In genomic region chr12:108567974-108568652, GRCh38 we compare ENCODE assay signal across 9 cellular contexts. TPM values are rescaled to one million over a fixed set of nuclear protein-coding genes. Genes with fewer than 3 reads are reported as not detected.
A peak's percentile ranks its signal among the peaks of the same experiment; 100 is the strongest.
DNase-seq lines count a peak whose midpoint lies in the region; ATAC-seq and TF ChIP-seq lines count a peak whose summit lies in the region.
"Had no signal": no experiment of that assay in that cellular context is flagged by ENCODE, and none has a peak within 500 bp of the region (broad histone marks: within the 10 kb centered on the region; RNA-seq: fewer than 3 reads in every experiment).

No MANE protein-coding gene starts in this region.

- H3K9ac ChIP-seq in SK-N-SH, result no peak overlapping the region
- peak overlapping the region; percentile 13; the same call in 1 of the 2 replicates for H3K9ac ChIP-seq in OCI-LY1 (ENCODE audit: low read length)

- H3K4me2 ChIP-seq in SK-N-SH (no peak overlapping the region), OCI-LY1 (ENCODE audit: low read length) (no peak overlapping the region)

- H2AFZ ChIP-seq in SK-N-SH (ENCODE audit: low read depth) (no peak overlapping the region), OCI-LY1 (ENCODE audit: low read length) (no peak overlapping the region)

- peaks cover 49 to 57% of the 10 kb centered on the region in 2 experiments for H3K36me3 ChIP-seq in SK-N-SH (replicated peaks in 1 of 2; ENCODE audit: control insufficient read depth in 1 of 2, insufficient read depth in 2 of 2, low read length in 1 of 2)
- H3K36me3 ChIP-seq in OCI-LY1 (ENCODE audit: insufficient read depth, low read length), result peaks cover 45% of the 10 kb centered on the region; the same call in 1 of the 2 replicates
- peaks cover 4 to 66% (median 58%) of the 10 kb centered on the region in 6 donors for H3K36me3 ChIP-seq in spleen

- H3K4me1 ChIP-seq in SK-N-SH (ENCODE audit: control insufficient read depth in 1 of 2, insufficient read depth in 2 of 2, low read depth in 1 of 2, low read length in 1 of 2) (peaks cover 29 to 31% of the 10 kb centered on the region in 2 experiments), OCI-LY1 (ENCODE audit: insufficient read depth, low read length, severe bottlenecking) (peaks cover 72% of the 10 kb centered on the region), spleen (peaks cover 54 to 98% (median 64%) of the 10 kb centered on the region in 6 donors)

- intact Hi-C loops in spleen (cut with DNase I; ENCODE audit: low total_unique reads), result loop anchor here (5.0 to 10.0 kb wide), 3 partner anchors 97 to 527 kb away; partner anchors contain the start of genes ALKBH2 and UNG

- POLR2A ChIA-PET in SK-N-SH (lab: Yijun Ruan, JAX), result no interaction called here

- 71% methylated on average over 3 of the region's 3 CpGs for WGBS in SK-N-SH (ENCODE audit: low lambda C conversion rate)
- WGBS in spleen, 5 donors, result 42 to 50% (median 45%) methylated on average over 3 of the region's 3 CpGs

- H3K79me2 ChIP-seq in SK-N-SH (ENCODE audit: insufficient read depth), result peaks cover 17% of the 10 kb centered on the region
- H3K79me2 ChIP-seq in OCI-LY1 (ENCODE audit: insufficient read depth, low read length), result no peaks in the 10 kb centered on the region; the same call in 1 of the 2 replicates

- CTCF ChIA-PET in SK-N-SH (lab: Yijun Ruan, JAX), result interaction anchor here (0.5 to 16.0 kb wide), 5 partner anchors 47 to 525 kb away, joined by 3 to 503 read pairs (median 3); partner anchors contain the start of gene ALKBH2

- DNase-seq in SK-N-SH (no peak), ecto neural progenitor cell (ENCODE audit: low spot score) (peak; percentile 0), spleen (no peak), 8988T (no peak), Ammon's horn (ENCODE audit: low spot score) (no peak)
- DNase-seq: cortex of kidney had no signal

- no peak for TF ChIP-seq POLR2A in spleen (IDR thresholded peaks at IDR 0.05)

- H3K27me3 ChIP-seq in SK-N-SH (ENCODE audit: insufficient read depth), result no peaks in the 10 kb centered on the region
- no peaks in the 10 kb centered on the region for H3K27me3 ChIP-seq in OCI-LY1 (ENCODE audit: insufficient read depth, low read length)
- H3K27me3 ChIP-seq in spleen (replicated peaks in 1 of 7), result no peaks in the 10 kb centered on the region

- ATAC-seq in SK-N-SH treated with all-trans-retinoic acid at 6 μM for 48 hours, result no peak
- ATAC-seq in GM21447 (IDR thresholded peaks at IDR 0.05; ENCODE audit: unreplicated experiment), result no peak

- H3K4me3 ChIP-seq in SK-N-SH (ENCODE audit: low read depth in 2 of 2, low read length in 1 of 2) (no peak overlapping the region), OCI-LY1 (ENCODE audit: low read depth, low read length, poor library complexity, severe bottlenecking) (no peak overlapping the region), spleen (no peak overlapping the region)

- no peak for TF ChIP-seq EP300 in SK-N-SH (IDR thresholded peaks at IDR 0.05; ENCODE audit: borderline replicate concordance in 1 of 2, low read depth in 1 of 2, low read length in 1 of 2)

- H3K9me3 ChIP-seq in SK-N-SH (no peaks in the 10 kb centered on the region), OCI-LY1 (ENCODE audit: low read length) (no peaks in the 10 kb centered on the region), spleen (no peaks in the 10 kb centered on the region)

- no peak for TF ChIP-seq RAD21 in SK-N-SH (IDR thresholded peaks at IDR 0.05; ENCODE audit: low read length)

- H3K27ac ChIP-seq in SK-N-SH (ENCODE audit: low read depth in 2 of 2, low read length in 1 of 2) (peak overlapping the region in 1 of 2 experiments; percentile 7; a peak in 1 of 4 replicates), OCI-LY1 (ENCODE audit: low read depth, low read length, poor library complexity, severe bottlenecking) (peak overlapping the region; percentile 75), spleen (peak overlapping the region; percentile 41 to 98 (median 72))

- H3F3A ChIP-seq in SK-N-SH (replicated peaks; ENCODE audit: insufficient read depth), result peaks cover 17% of the 10 kb centered on the region
- H3F3A ChIP-seq in OCI-LY1 (ENCODE audit: insufficient read depth, low read length), result no peaks in the 10 kb centered on the region

- TF ChIP-seq CTCF in SK-N-SH (IDR thresholded peaks at IDR 0.05), result no peak
- TF ChIP-seq CTCF in OCI-LY1 (IDR thresholded peaks at IDR 0.05; ENCODE audit: low read length), result no peak
- no peak for TF ChIP-seq CTCF in spleen (IDR thresholded peaks at IDR 0.05 in 8 of 11, conservative IDR thresholded peaks at IDR 0.05 in 3 of 11)

- H4K20me1 ChIP-seq in SK-N-SH (ENCODE audit: insufficient read depth) (no peaks in the 10 kb centered on the region; the same call in 1 of the 2 replicates), OCI-LY1 (ENCODE audit: insufficient read depth, low read length) (no peaks in the 10 kb centered on the region)

- H3K9me2 ChIP-seq in SK-N-SH, result no peaks in the 10 kb centered on the region
- H3K9me2 ChIP-seq in OCI-LY1 (ENCODE audit: low read depth, low read length), result no peaks in the 10 kb centered on the region

TF ChIP-seq in SK-N-SH treated with all-trans-retinoic acid at 6 μM for 48 hours, 23 proteins besides CTCF, POLR2A, EP300 and RAD21:
- TF ChIP-seq ISL1 (CRISPR knock-in tag; IDR thresholded peaks at IDR 0.05) (peak; percentile 91), ARNTL (CRISPR knock-in tag; IDR thresholded peaks at IDR 0.05; ENCODE audit: borderline replicate concordance, low read depth) (no peak)

TF ChIP-seq in SK-N-SH, 30 proteins besides CTCF, POLR2A, EP300 and RAD21 (continues in another document):
- TF ChIP-seq FOSL2 (IDR thresholded peaks at IDR 0.05; ENCODE audit: borderline replicate concordance, low read depth) (no peak), RXRA (IDR thresholded peaks at IDR 0.05; ENCODE audit: borderline replicate concordance, low read depth) (no peak), GABPA (IDR thresholded peaks at IDR 0.05; ENCODE audit: low read depth) (no peak), EZH2phosphoT487 (IDR thresholded peaks at IDR 0.05; ENCODE audit: borderline replicate concordance, low read depth) (no peak), REST (IDR thresholded peaks at IDR 0.05; ENCODE audit: low read depth, low read length) (no peak), RFX5 (IDR thresholded peaks at IDR 0.05; ENCODE audit: low read length) (no peak), USF2 (IDR thresholded peaks at IDR 0.05; ENCODE audit: borderline replicate concordance, low read depth, low read length) (no peak), TCF12 (IDR thresholded peaks at IDR 0.05) (no peak), MXI1 (IDR thresholded peaks at IDR 0.05; ENCODE audit: low read depth, low read length) (no peak)

RNA-seq across cellular contexts. Expression of gene ISCU, which starts 5.7 kb away (rescaled TPM):
- polyA plus RNA-seq in SK-N-SH (2012; rRNA removed), result 165 and 166 TPM in 2 replicates
- polyA plus RNA-seq in SK-N-SH (2012; cell fraction: cytosol; rRNA removed), result 165 and 208 TPM in 2 replicates
- polyA plus RNA-seq in SK-N-SH (2012; cell fraction: nucleus; rRNA removed), result 180 and 206 TPM in 2 replicates
- 100 to 1,000 TPM in 6 of 7 donors, 10 to 100 TPM in 1; 98.9 to 220 (median 144) TPM for total RNA-seq in spleen
- polyA plus RNA-seq in spleen, result 100 to 1,000 TPM; 182 to 204 (median 187) TPM

RNA-seq across cellular contexts. Expression of gene SART3, which starts 7.1 kb away (rescaled TPM):
- 23.4 and 28.9 TPM in 2 replicates for polyA plus RNA-seq in SK-N-SH (2012; rRNA removed)
- 25.3 and 27.8 TPM in 2 replicates for polyA plus RNA-seq in SK-N-SH (2012; cell fraction: cytosol; rRNA removed)
- polyA plus RNA-seq in SK-N-SH (2012; cell fraction: nucleus; rRNA removed), result 61.7 and 64.4 TPM in 2 replicates
- total RNA-seq in spleen, result 100 to 1,000 TPM in 1 of 7 donors, 10 to 100 TPM in 6; 61.4 to 118 (median 72.1) TPM
- polyA plus RNA-seq in spleen, result 10 to 100 TPM; 13.1 to 19.8 (median 14.6) TPM

RNA-seq across cellular contexts. Expression of gene TMEM119, which starts 29.8 kb away (rescaled TPM):
- 25.7 and 28.2 TPM in 2 replicates for polyA plus RNA-seq in SK-N-SH (2012; rRNA removed)
- 19.1 and 26.9 TPM in 2 replicates for polyA plus RNA-seq in SK-N-SH (2012; cell fraction: cytosol; rRNA removed)
- polyA plus RNA-seq in SK-N-SH (2012; cell fraction: nucleus; rRNA removed), result 9.4 and 11.8 TPM in 2 replicates
- 10 to 100 TPM in 5 of 7 donors, 1 to 10 TPM in 2; 8.8 to 23.8 (median 14.1) TPM for total RNA-seq in spleen
- 10 to 100 TPM; 17.7 to 50.0 (median 34.8) TPM for polyA plus RNA-seq in spleen

RNA-seq across cellular contexts. Expression of gene FICD, which starts 53.0 kb away (rescaled TPM):
- polyA plus RNA-seq in SK-N-SH (2012; rRNA removed) (1.0 and 1.2 TPM in 2 replicates), spleen (1 to 10 TPM; 1.1 to 2.3 (median 1.1) TPM)
- 1.2 and 1.4 TPM in 2 replicates for polyA plus RNA-seq in SK-N-SH (2012; cell fraction: cytosol; rRNA removed)
- 1.3 and 1.8 TPM in 2 replicates for polyA plus RNA-seq in SK-N-SH (2012; cell fraction: nucleus; rRNA removed)
- total RNA-seq in spleen, result 10 to 100 TPM in 1 of 7 donors, 1 to 10 TPM in 6; 5.9 to 12.7 (median 8.7) TPM
